Comparison of ENCODE assay signal across 9 cellular contexts in genomic region chr6:90502866-90503407, GRCh38.
DNase-seq lines count a peak whose midpoint lies in the region; ATAC-seq lines count a peak whose summit lies in the region.
"Had no signal": no experiment of that assay in that cellular context is flagged by ENCODE, and none has a peak within 500 bp of the region (broad histone marks: within the 10 kb centered on the region; RNA-seq: fewer than 3 reads in every experiment).

No MANE protein-coding gene starts in this region.

- H3K36me3 Mint-ChIP-seq in activated naive CD4-positive, alpha-beta T cell treated with anti-CD3 and anti-CD28 coated beads for 36 hours (ENCODE audit: low read depth): no peaks in the 10 kb centered on the region
- H3K36me3 Mint-ChIP-seq in activated T-helper 17 cell treated with anti-CD3 and anti-CD28 coated beads, Interleukin-2, amount 50 U/mL, for 72 hours (ENCODE audit: low read depth): no peaks in the 10 kb centered on the region

- peak; percentile 76 for ATAC-seq in HG03457 (IDR thresholded peaks at IDR 0.05; ENCODE audit: unreplicated experiment)
- peak; percentile 62 for ATAC-seq in activated T-helper 17 cell treated with anti-CD3 and anti-CD28 coated beads, Interleukin-2, amount 50 U/mL, for 72 hours (replicated peaks)
- ATAC-seq in stimulated activated naive CD8-positive, alpha-beta T cell treated with anti-CD3 and anti-CD28 coated beads, Interleukin-15, Interleukin-2, amounts not matched to agents 100 U/mL and 50 U/mL, for 24 hours: peak; percentile 90
- ATAC-seq in HG03025 (IDR thresholded peaks at IDR 0.05; ENCODE audit: low FRiP score, unreplicated experiment): no peak

- no peak for DNase-seq in activated naive CD4-positive, alpha-beta T cell treated with anti-CD3 and anti-CD28 coated beads for 36 hours
- DNase-seq in activated naive CD4-positive, alpha-beta T cell treated with anti-CD3 and anti-CD28 coated beads, Interleukin-2, amount 50 U/mL, for 16 hours: no peak
- no peak for DNase-seq in stimulated activated naive CD8-positive, alpha-beta T cell treated with anti-CD3 and anti-CD28 coated beads, Interleukin-15, Interleukin-2, amounts not matched to agents 100 U/mL and 50 U/mL, for 24 hours
- DNase-seq in NCI-H2196 (lab: John Stamatoyannopoulos, UW; ENCODE audit: unreplicated experiment) (no peak), Kasumi-1 (lab: John Stamatoyannopoulos, UW) (no peak)
- DNase-seq: C1 segment of cervical spinal cord had no signal

- intact Hi-C loops in activated naive CD4-positive, alpha-beta T cell treated with anti-CD3 and anti-CD28 coated beads for 36 hours (cut with micrococcal nuclease): loop anchor here (10.0 kb wide), 1 partner anchor 362 kb away; no protein-coding TSS in a partner anchor

- H3K9me3 Mint-ChIP-seq in activated naive CD4-positive, alpha-beta T cell treated with anti-CD3 and anti-CD28 coated beads for 36 hours: no peaks in the 10 kb centered on the region
- H3K9me3 Mint-ChIP-seq in activated T-helper 17 cell treated with anti-CD3 and anti-CD28 coated beads, Interleukin-2, amount 50 U/mL, for 72 hours: no peaks in the 10 kb centered on the region

- H3K27ac Mint-ChIP-seq in activated naive CD4-positive, alpha-beta T cell treated with anti-CD3 and anti-CD28 coated beads for 36 hours: peak overlapping the region; percentile 9
- no peak overlapping the region for H3K27ac Mint-ChIP-seq in activated T-helper 17 cell treated with anti-CD3 and anti-CD28 coated beads, Interleukin-2, amount 50 U/mL, for 72 hours

- peaks cover 11% of the 10 kb centered on the region for H3K4me1 Mint-ChIP-seq in activated naive CD4-positive, alpha-beta T cell treated with anti-CD3 and anti-CD28 coated beads for 36 hours (ENCODE audit: low read depth)
- H3K4me1 Mint-ChIP-seq in activated T-helper 17 cell treated with anti-CD3 and anti-CD28 coated beads, Interleukin-2, amount 50 U/mL, for 72 hours: no peaks in the 10 kb centered on the region

- CTCF ChIA-PET in activated naive CD4-positive, alpha-beta T cell treated with anti-CD3 and anti-CD28 coated beads for 36 hours (lab: Charles Lee): no interaction called here

- H3K4me3 Mint-ChIP-seq in activated naive CD4-positive, alpha-beta T cell treated with anti-CD3 and anti-CD28 coated beads for 36 hours: no peak overlapping the region
- H3K4me3 Mint-ChIP-seq in activated T-helper 17 cell treated with anti-CD3 and anti-CD28 coated beads, Interleukin-2, amount 50 U/mL, for 72 hours: no peak overlapping the region

- no peaks in the 10 kb centered on the region for H3K27me3 Mint-ChIP-seq in activated naive CD4-positive, alpha-beta T cell treated with anti-CD3 and anti-CD28 coated beads for 36 hours (ENCODE audit: low read depth)
- H3K27me3 Mint-ChIP-seq in activated T-helper 17 cell treated with anti-CD3 and anti-CD28 coated beads, Interleukin-2, amount 50 U/mL, for 72 hours: no peaks in the 10 kb centered on the region
